ENCODE assay signal across 11 cellular contexts in the genomic region with DNA sequence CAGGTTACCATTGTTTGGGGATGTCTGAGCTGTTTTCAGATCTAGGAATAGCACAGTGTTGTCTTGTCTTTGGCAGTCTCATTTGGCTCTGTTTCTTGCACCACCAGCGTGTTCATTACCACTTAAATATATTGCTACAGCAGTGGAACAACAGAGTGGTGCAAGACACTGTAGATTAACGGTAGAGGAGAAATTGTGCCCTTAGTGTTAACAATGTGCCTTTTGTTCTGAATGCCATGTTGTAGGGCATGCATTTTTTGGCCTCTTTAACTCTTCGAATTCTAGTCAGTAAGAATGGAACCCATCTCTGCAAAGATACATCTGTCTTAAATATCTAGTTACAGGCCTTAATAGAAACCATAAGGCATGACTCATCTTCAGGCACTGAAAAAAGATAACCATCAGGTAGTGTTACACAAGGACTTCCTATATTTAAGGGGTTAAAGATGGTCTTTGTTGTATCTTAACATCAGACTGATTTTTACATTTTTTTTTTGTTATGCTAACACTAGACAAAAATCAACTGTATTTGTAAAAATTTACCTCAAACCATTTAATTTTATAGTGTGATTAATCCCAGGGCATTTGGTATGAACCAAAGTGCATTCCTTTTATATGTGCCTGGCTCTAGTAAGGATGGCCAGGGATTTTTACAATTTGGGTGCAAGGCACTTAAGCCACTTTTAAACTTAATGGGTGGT. TPM values are rescaled to one million over a fixed set of nuclear protein-coding genes. Genes with fewer than 3 reads are reported as not detected.
DNase-seq lines count a peak whose midpoint lies in the region; ATAC-seq and TF ChIP-seq lines count a peak whose summit lies in the region.
"Had no signal": no experiment of that assay in that cellular context is flagged by ENCODE, and none has a peak within 500 bp of the region (broad histone marks: within the 10 kb centered on the region; RNA-seq: fewer than 3 reads in every experiment).

No MANE protein-coding gene starts in this region.

- intact Hi-C loops in psoas muscle (cut with DNase I) = no loop called here

- no peak for TF ChIP-seq CTCF in psoas muscle (IDR thresholded peaks at IDR 0.05)

- WGBS in psoas muscle, 3 donors = 14 to 29% (median 14%) methylated on average over 3 of the region's 3 CpGs

- peak overlapping the region; percentile 74 for H3K27ac ChIP-seq in psoas muscle
- H3K27ac ChIP-seq: VCaP had no signal

- peak; percentile 27 for DNase-seq in NCI-H2196 treated with DMSO at 0.1 percent for 48 hours (lab: John Stamatoyannopoulos, UW; ENCODE audit: unreplicated experiment)
- DNase-seq in NCI-H2196 (lab: John Stamatoyannopoulos, UW; ENCODE audit: unreplicated experiment) = no peak
- peak; percentile 22 for DNase-seq in NCI-H69 (lab: John Stamatoyannopoulos, UW)
- DNase-seq in erythroblast (lab: John Stamatoyannopoulos, UW) = peak; percentile 22
- DNase-seq in psoas muscle = no peak
- no peak for DNase-seq in NCI-H2081 treated with DMSO at 0.1 percent for 48 hours (lab: John Stamatoyannopoulos, UW)
- no peak for DNase-seq in NCI-H82 (lab: John Stamatoyannopoulos, UW)
- DNase-seq: kidney, NCI-H1417 treated with DMSO at 0.1 percent for 48 hours had no signal

- H3K36me3 ChIP-seq in psoas muscle (ENCODE audit: insufficient read depth in 1 of 2, low read depth in 1 of 2) = peaks cover 0 to 19% of the 10 kb centered on the region in 2 donors

- ATAC-seq in psoas muscle = peak; percentile 60 to 84 (median 72)
- ATAC-seq in HG03378 (IDR thresholded peaks at IDR 0.05; ENCODE audit: unreplicated experiment) = no peak

- H3K4me3 ChIP-seq in psoas muscle = no peak overlapping the region

- peaks cover 84% of the 10 kb centered on the region for H3K4me1 ChIP-seq in psoas muscle

- no peaks in the 10 kb centered on the region for H3K9me3 ChIP-seq in psoas muscle

- no peak for TF ChIP-seq POLR2A in erythroblast (IDR thresholded peaks at IDR 0.05; ENCODE audit: low read length)

- no peaks in the 10 kb centered on the region for H3K27me3 ChIP-seq in psoas muscle (ENCODE audit: insufficient read depth in 3 of 3, low read length in 2 of 3)

RNA-seq across cellular contexts. Expression of gene DYRK2, which starts 12.9 kb away (rescaled TPM):
- total RNA-seq in psoas muscle = 10 to 100 TPM; 11.0 to 46.4 (median 21.5) TPM
- polyA plus RNA-seq in psoas muscle = 10 to 100 TPM in 1 of 3 donors, 1 to 10 TPM in 2; 2.8 to 10.2 (median 4.6) TPM

Comparison
In these comparisons a context has a peak if more than half of its experiments do, and no peak if none do; other contexts are left out.
1. DNase-seq: peak in NCI-H2196 treated with DMSO at 0.1 percent for 48 hours (single experiment), NCI-H69 (single experiment) and erythroblast (2 of 2); none in NCI-H2196 (single experiment), psoas muscle (0 of 2), NCI-H2081 treated with DMSO at 0.1 percent for 48 hours (single experiment) and NCI-H82 (single experiment).